3 cellular contexts compared by ENCODE assay signal in genomic region chr14:99632410-99633035, GRCh38.
TF ChIP-seq lines count a peak whose summit lies in the region.

No MANE protein-coding gene starts in this region.

TF ChIP-seq in GM12891, 5 proteins besides CTCF, POLR2A, EP300 and RAD21:
- TF ChIP-seq SPI1 (IDR thresholded peaks at IDR 0.05; ENCODE audit: low read depth, low read length) (peak; percentile 70), TAF1 (IDR thresholded peaks at IDR 0.05; ENCODE audit: low read depth, low read length) (no peak)

TF ChIP-seq in IMR-90, 13 proteins besides CTCF, POLR2A, EP300 and RAD21:
- TF ChIP-seq ELK1 (IDR thresholded peaks at IDR 0.05; ENCODE audit: borderline replicate concordance, low read depth, low read length) (no peak), MAZ (IDR thresholded peaks at IDR 0.05; ENCODE audit: borderline replicate concordance, low read depth, low read length) (no peak), RFX5 (IDR thresholded peaks at IDR 0.05; ENCODE audit: low read depth, low read length) (no peak), NFE2L2 (IDR thresholded peaks at IDR 0.05; ENCODE audit: low read depth, low read length) (no peak), MXI1 (IDR thresholded peaks at IDR 0.05; ENCODE audit: borderline replicate concordance, low read depth, low read length) (no peak), RCOR1 (IDR thresholded peaks at IDR 0.05; ENCODE audit: insufficient replicate concordance, low read length) (no peak), USF2 (IDR thresholded peaks at IDR 0.05; ENCODE audit: low read depth, low read length) (no peak), BHLHE40 (IDR thresholded peaks at IDR 0.05; ENCODE audit: low read depth, low read length) (no peak), CEBPB (IDR thresholded peaks at IDR 0.05; ENCODE audit: low read depth, low read length) (no peak), MAFK (IDR thresholded peaks at IDR 0.05; ENCODE audit: low read depth, low read length) (no peak), SMC3 (IDR thresholded peaks at IDR 0.05; ENCODE audit: low read depth, low read length) (no peak), CHD1 (IDR thresholded peaks at IDR 0.05; ENCODE audit: low read depth, low read length) (no peak), FOS (IDR thresholded peaks at IDR 0.05; ENCODE audit: low read depth, low read length) (no peak)

TF ChIP-seq in GM12878, 131 proteins besides CTCF, POLR2A, EP300 and RAD21:
- TF ChIP-seq SPI1 (IDR thresholded peaks at IDR 0.05; ENCODE audit: borderline replicate concordance, insufficient read depth, low read depth, low read length) (peak; percentile 78; the same call in 1 of the 2 replicates), EZH2 (IDR thresholded peaks at IDR 0.05; ENCODE audit: borderline replicate concordance, control insufficient read depth, low read depth, low read length) (no peak)
